Comparison of ENCODE assay signal across 15 cellular contexts in the genomic region with DNA sequence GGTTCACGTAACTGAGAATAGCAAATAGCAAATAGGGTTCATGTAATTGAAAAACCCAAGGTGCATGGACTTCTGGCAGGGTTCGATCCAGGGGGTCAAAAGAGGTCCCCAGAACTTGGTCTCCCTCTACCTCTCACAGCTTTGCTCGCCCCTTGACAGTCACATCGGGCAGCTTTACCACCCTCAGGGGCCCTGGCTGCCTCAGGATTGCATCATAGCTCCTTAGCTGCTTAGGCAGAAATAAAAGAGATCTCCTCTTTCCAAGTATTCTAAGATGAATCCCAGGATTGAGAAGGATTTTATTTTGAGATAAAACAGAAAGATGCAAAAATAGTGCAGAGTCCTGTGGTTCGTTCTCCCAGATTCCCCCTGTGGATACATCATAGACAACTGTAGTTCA. TPM values are rescaled to one million over a fixed set of nuclear protein-coding genes. Genes with fewer than 3 reads are reported as not detected.
"Had no signal": no experiment of that assay in that cellular context is flagged by ENCODE, and none has a peak within 500 bp of the region (broad histone marks: within the 10 kb centered on the region; RNA-seq: fewer than 3 reads in every experiment).

No MANE protein-coding gene starts in this region.

- H3K27me3 Mint-ChIP-seq: stimulated activated naive B cell treated with anti-CD40 and anti-IgM and Interleukin-4, amounts not matched to agents 10 μg/mL and 1 μg/mL and 100 μg/mL, for 72 hours had no signal

- H3K27ac Mint-ChIP-seq: activated naive CD4-positive, alpha-beta T cell treated with anti-CD3 and anti-CD28 coated beads, Interleukin-2, amount 10 ng/mL, durations not matched to agents 7 days and 5 days; activated T-helper 2 cell treated with anti-CD3 and anti-CD28 coated beads, Interferon-gamma antibody, Interleukin-2, Interleukin-4, amounts not matched to agents 10 μg/mL and 5 μg/mL and 100 μg/mL, durations not matched to agents 14 hours and 24 hours and 36 hours; stimulated activated naive B cell treated with anti-CD40 and anti-IgM and Interleukin-4, amounts not matched to agents 10 μg/mL and 1 μg/mL and 100 μg/mL, for 72 hours had no signal

- H3K4me3 ChIP-seq: adrenal gland, lung, tibial artery had no signal

- H3K9me3 Mint-ChIP-seq: activated naive CD4-positive, alpha-beta T cell treated with anti-CD3 and anti-CD28 coated beads, Interleukin-2, amount 10 ng/mL, durations not matched to agents 7 days and 5 days; activated T-helper 2 cell treated with anti-CD3 and anti-CD28 coated beads, Interferon-gamma antibody, Interleukin-2, Interleukin-4, amounts not matched to agents 10 μg/mL and 5 μg/mL and 100 μg/mL, durations not matched to agents 14 hours and 24 hours and 36 hours; mesothelial cell of epicardium; stimulated activated naive B cell treated with anti-CD40 and anti-IgM and Interleukin-4, amounts not matched to agents 10 μg/mL and 1 μg/mL and 100 μg/mL, for 72 hours had no signal

- ATAC-seq: left colon; stimulated activated naive B cell treated with anti-CD40 and anti-IgM and Interleukin-4, amounts not matched to agents 10 μg/mL and 1 μg/mL and 100 μg/mL, for 72 hours had no signal

- DNase-seq: activated CD4-positive, CD25-positive, alpha-beta regulatory T cell treated with anti-CD3 and anti-CD28 coated beads, Interleukin-2, amount 50 U/mL, for 72 hours; activated naive CD4-positive, alpha-beta T cell treated with anti-CD3 and anti-CD28 coated beads, Interleukin-2, amount 10 ng/mL, durations not matched to agents 7 days and 5 days; adrenal gland; left colon; stimulated activated CD4-positive, alpha-beta T cell treated with anti-CD3 and anti-CD28 coated beads, Interleukin-2, amount 100 ng/mL, for 48 hours; stimulated activated naive B cell treated with anti-CD40 and anti-IgM and Interleukin-4, amounts not matched to agents 10 μg/mL and 1 μg/mL and 100 μg/mL, for 72 hours; T1000; tibial artery had no signal

- H3K27ac ChIP-seq: adrenal gland, tibial artery had no signal

- H3K36me3 Mint-ChIP-seq: activated naive CD4-positive, alpha-beta T cell treated with anti-CD3 and anti-CD28 coated beads, Interleukin-2, amount 10 ng/mL, durations not matched to agents 7 days and 5 days; mesothelial cell of epicardium; stimulated activated naive B cell treated with anti-CD40 and anti-IgM and Interleukin-4, amounts not matched to agents 10 μg/mL and 1 μg/mL and 100 μg/mL, for 72 hours had no signal

- H3K27me3 ChIP-seq: adrenal gland had no signal

- H3K36me3 ChIP-seq: adrenal gland, tibial artery had no signal

- H3K4me3 Mint-ChIP-seq: activated naive CD4-positive, alpha-beta T cell treated with anti-CD3 and anti-CD28 coated beads, Interleukin-2, amount 10 ng/mL, durations not matched to agents 7 days and 5 days; mesothelial cell of epicardium; stimulated activated naive B cell treated with anti-CD40 and anti-IgM and Interleukin-4, amounts not matched to agents 10 μg/mL and 1 μg/mL and 100 μg/mL, for 72 hours had no signal

- H3K4me1 ChIP-seq: adrenal gland, tibial artery had no signal

- H3K9me3 ChIP-seq: adrenal gland, tibial artery had no signal

RNA-seq across cellular contexts. Expression of a gene that starts 12.7 kb away (rescaled TPM):
- total RNA-seq: activated CD8-positive, alpha-beta memory T cell treated with anti-CD3 and anti-CD28 coated beads for 36 hours; activated T-helper 2 cell treated with anti-CD3 and anti-CD28 coated beads, Interferon-gamma antibody, Interleukin-2, Interleukin-4, amounts not matched to agents 10 μg/mL and 5 μg/mL and 100 μg/mL, durations not matched to agents 14 hours and 24 hours and 36 hours; mesothelial cell of epicardium; renal cortical epithelial cell had no signal

RNA-seq across cellular contexts. Expression of a gene that starts 13.8 kb away (rescaled TPM):
- total RNA-seq: activated CD8-positive, alpha-beta memory T cell treated with anti-CD3 and anti-CD28 coated beads for 36 hours; activated T-helper 2 cell treated with anti-CD3 and anti-CD28 coated beads, Interferon-gamma antibody, Interleukin-2, Interleukin-4, amounts not matched to agents 10 μg/mL and 5 μg/mL and 100 μg/mL, durations not matched to agents 14 hours and 24 hours and 36 hours; adrenal gland; cardiac septum; left colon; mesothelial cell of epicardium had no signal
- polyA plus RNA-seq: esophagus had no signal
